Comparison of ENCODE assay signal across 1 cellular context in genomic region chr2:61905372-61906186, GRCh38.
TF ChIP-seq lines count a peak whose summit lies in the region.

Gene COMMD1, plus strand, starts transcription at chr2:61905674. Its CDS starts 5 bp downstream, at chr2:61905679.

TF ChIP-seq in HCT116, 20 proteins besides CTCF, POLR2A, EP300 and RAD21 (continued from another document):
- TF ChIP-seq SP1 (IDR thresholded peaks at IDR 0.05; ENCODE audit: low read depth), result peak; percentile 88
- TF ChIP-seq SRF (IDR thresholded peaks at IDR 0.05; ENCODE audit: low read depth), result no peak
TF ChIP-seq in HCT116: peak in this region for 8.
